24 cellular contexts compared by ENCODE assay signal in the genomic region with DNA sequence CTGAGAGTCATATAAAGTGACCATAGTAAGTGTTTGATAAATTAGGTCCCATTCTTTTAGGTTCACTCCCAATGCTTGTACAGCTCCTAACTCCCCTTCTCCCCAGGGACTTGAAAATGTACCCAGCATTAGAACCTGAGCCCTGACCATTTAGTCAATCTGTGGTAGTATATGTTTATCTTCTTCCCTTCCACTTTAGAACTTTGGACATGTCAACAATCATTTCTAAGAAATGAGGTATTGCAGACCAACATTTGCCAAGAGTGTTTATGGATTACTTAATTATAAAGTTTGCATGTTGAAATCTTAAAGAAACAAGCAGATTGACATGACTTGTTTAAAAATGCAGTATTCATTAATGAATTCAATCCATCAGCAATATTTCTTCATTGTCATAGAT. TPM values are rescaled to one million over a fixed set of nuclear protein-coding genes. Genes with fewer than 3 reads are reported as not detected.
DNase-seq lines count a peak whose midpoint lies in the region; ATAC-seq, FAIRE-seq and TF ChIP-seq lines count a peak whose summit lies in the region.
"Had no signal": no experiment of that assay in that cellular context is flagged by ENCODE, and none has a peak within 500 bp of the region (broad histone marks: within the 10 kb centered on the region; RNA-seq: fewer than 3 reads in every experiment).

No MANE protein-coding gene starts in this region.

- no peak overlapping the region for H3K9ac ChIP-seq in liver (ENCODE audit: low read depth in 1 of 2, low read length in 2 of 2)

- peaks cover 6% of the 10 kb centered on the region for H3K4me1 ChIP-seq in hepatocyte (ENCODE audit: insufficient read depth)
- H3K4me1 ChIP-seq in liver (ENCODE audit: control insufficient read depth in 4 of 4, insufficient read depth in 4 of 4, low read length in 3 of 4), result peaks cover 5 to 49% (median 24%) of the 10 kb centered on the region in 4 donors
- H3K4me1 ChIP-seq in small intestine (ENCODE audit: control insufficient read depth in 2 of 2, insufficient read depth in 1 of 2, low read depth in 1 of 2, low read length in 1 of 2), result no peaks in the 10 kb centered on the region
- H3K4me1 ChIP-seq: BE2C, Caco-2 had no signal

- H3K27me3 ChIP-seq in hepatocyte (no peaks in the 10 kb centered on the region), liver (ENCODE audit: control insufficient read depth in 4 of 4, insufficient read depth in 4 of 4, low read length in 3 of 4) (no peaks in the 10 kb centered on the region), small intestine (ENCODE audit: control insufficient read depth in 2 of 2, insufficient read depth in 2 of 2, low read length in 2 of 2) (no peaks in the 10 kb centered on the region)

- H4K20me1 ChIP-seq in hepatocyte (ENCODE audit: insufficient read depth, poor library complexity, severe bottlenecking), result no peaks in the 10 kb centered on the region

- H3K36me3 ChIP-seq in hepatocyte (replicated peaks; ENCODE audit: insufficient read depth, low read depth), result no peaks in the 10 kb centered on the region
- H3K36me3 ChIP-seq in liver (ENCODE audit: control insufficient read depth in 4 of 4, insufficient read depth in 3 of 4, low read depth in 1 of 4, low read length in 3 of 4), result peaks cover 3 to 42% (median 9%) of the 10 kb centered on the region in 4 donors
- H3K36me3 ChIP-seq in small intestine (ENCODE audit: control insufficient read depth in 2 of 2, insufficient read depth in 2 of 2, low read length in 2 of 2), result no peaks in the 10 kb centered on the region
- H3K36me3 ChIP-seq: BE2C had no signal

- H3K9me2 ChIP-seq in hepatocyte (replicated peaks; ENCODE audit: insufficient read depth), result no peaks in the 10 kb centered on the region

- H3K4me3 ChIP-seq in hepatocyte (no peak overlapping the region), liver (ENCODE audit: low read depth in 1 of 3, low read length in 3 of 3) (no peak overlapping the region), small intestine (ENCODE audit: low read depth in 1 of 2, low read length in 2 of 2) (no peak overlapping the region)

- no peaks in the 10 kb centered on the region for H3K79me2 ChIP-seq in hepatocyte

- H3K4me2 ChIP-seq in hepatocyte, result no peak overlapping the region

- TF ChIP-seq RAD21 in liver (IDR thresholded peaks at IDR 0.05), result peak; percentile 41 to 42

- TF ChIP-seq CTCF in hepatocyte (IDR thresholded peaks at IDR 0.05; ENCODE audit: poor library complexity) (no peak), liver (IDR thresholded peaks at IDR 0.05; ENCODE audit: low read depth, low read length, missing input control) (no peak)

- peak; percentile 22 for DNase-seq in amniotic epithelial cell (ENCODE audit: low read depth)
- DNase-seq in hepatocyte (ENCODE audit: low spot score), result no peak
- peak; percentile 43 for DNase-seq in small intestine
- no peak for DNase-seq in G401 (ENCODE audit: low spot score)
- no peak for DNase-seq in NCI-H1436 (lab: John Stamatoyannopoulos, UW)
- DNase-seq: ACHN; BE2C; C1 segment of cervical spinal cord; Caco-2; CD4-positive, alpha-beta T cell; GDM1; GOT3; H7; HFFc6 had no signal

- ATAC-seq in GM21447 (IDR thresholded peaks at IDR 0.05; ENCODE audit: unreplicated experiment), result no peak
- ATAC-seq: HCT116 had no signal

- no peak overlapping the region for H2AFZ ChIP-seq in hepatocyte

- no peak for FAIRE-seq in small intestine (lab: Jason Lieb, UNC)
- FAIRE-seq: A204.1, D721Med, GM12892, GM18507 had no signal

- no peaks in the 10 kb centered on the region for H3K9me3 ChIP-seq in hepatocyte (ENCODE audit: low read depth)
- H3K9me3 ChIP-seq in liver (ENCODE audit: control insufficient read depth in 4 of 4, low read length in 3 of 4), result no peaks in the 10 kb centered on the region
- H3K9me3 ChIP-seq in small intestine (ENCODE audit: control insufficient read depth, low read depth), result no peaks in the 10 kb centered on the region
- H3K9me3 ChIP-seq: BE2C, Caco-2 had no signal

- in situ Hi-C loops in G401 (cut with HindIII; ENCODE audit: low sequenced_read_pairs), result no loop called here

- H3K27ac ChIP-seq in hepatocyte (peak overlapping the region; percentile 1), liver (ENCODE audit: low read depth in 1 of 2, low read length in 2 of 2) (peak overlapping the region; percentile 80 to 83), small intestine (ENCODE audit: low read depth in 1 of 2, low read length in 1 of 2) (no peak overlapping the region)
- H3K27ac ChIP-seq: HL-60 had no signal

TF ChIP-seq in liver, 16 proteins besides CTCF, POLR2A, EP300 and RAD21:
- TF ChIP-seq, protein P1, sequence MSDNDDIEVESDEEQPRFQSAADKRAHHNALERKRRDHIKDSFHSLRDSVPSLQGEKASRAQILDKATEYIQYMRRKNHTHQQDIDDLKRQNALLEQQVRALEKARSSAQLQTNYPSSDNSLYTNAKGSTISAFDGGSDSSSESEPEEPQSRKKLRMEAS (IDR thresholded peaks at IDR 0.05), result peak; percentile 76
- TF ChIP-seq RXRA (IDR thresholded peaks at IDR 0.05) (peak; percentile 58 to 63), FOXA1 (IDR thresholded peaks at IDR 0.05) (peak; percentile 85), SP1 (IDR thresholded peaks at IDR 0.05) (peak; percentile 88), YY1 (IDR thresholded peaks at IDR 0.05) (peak; percentile 84), EGR1 (IDR thresholded peaks at IDR 0.05; ENCODE audit: low read depth in 2 of 2) (peak in 1 of 2 donors; percentile 32), HNF4G (IDR thresholded peaks at IDR 0.05) (peak; percentile 81), NR2F2 (IDR thresholded peaks at IDR 0.05) (no peak), TAF1 (conservative IDR thresholded peaks at IDR 0.05) (no peak), JUND (IDR thresholded peaks at IDR 0.05) (peak; percentile 84 to 86), HNF4A (conservative IDR thresholded peaks at IDR 0.05) (peak; percentile 93 to 95), FOXA2 (IDR thresholded peaks at IDR 0.05) (peak; percentile 87), GABPA (IDR thresholded peaks at IDR 0.05 in 1 of 2, conservative IDR thresholded peaks at IDR 0.05 in 1 of 2) (no peak)
- TF ChIP-seq, protein P2, sequence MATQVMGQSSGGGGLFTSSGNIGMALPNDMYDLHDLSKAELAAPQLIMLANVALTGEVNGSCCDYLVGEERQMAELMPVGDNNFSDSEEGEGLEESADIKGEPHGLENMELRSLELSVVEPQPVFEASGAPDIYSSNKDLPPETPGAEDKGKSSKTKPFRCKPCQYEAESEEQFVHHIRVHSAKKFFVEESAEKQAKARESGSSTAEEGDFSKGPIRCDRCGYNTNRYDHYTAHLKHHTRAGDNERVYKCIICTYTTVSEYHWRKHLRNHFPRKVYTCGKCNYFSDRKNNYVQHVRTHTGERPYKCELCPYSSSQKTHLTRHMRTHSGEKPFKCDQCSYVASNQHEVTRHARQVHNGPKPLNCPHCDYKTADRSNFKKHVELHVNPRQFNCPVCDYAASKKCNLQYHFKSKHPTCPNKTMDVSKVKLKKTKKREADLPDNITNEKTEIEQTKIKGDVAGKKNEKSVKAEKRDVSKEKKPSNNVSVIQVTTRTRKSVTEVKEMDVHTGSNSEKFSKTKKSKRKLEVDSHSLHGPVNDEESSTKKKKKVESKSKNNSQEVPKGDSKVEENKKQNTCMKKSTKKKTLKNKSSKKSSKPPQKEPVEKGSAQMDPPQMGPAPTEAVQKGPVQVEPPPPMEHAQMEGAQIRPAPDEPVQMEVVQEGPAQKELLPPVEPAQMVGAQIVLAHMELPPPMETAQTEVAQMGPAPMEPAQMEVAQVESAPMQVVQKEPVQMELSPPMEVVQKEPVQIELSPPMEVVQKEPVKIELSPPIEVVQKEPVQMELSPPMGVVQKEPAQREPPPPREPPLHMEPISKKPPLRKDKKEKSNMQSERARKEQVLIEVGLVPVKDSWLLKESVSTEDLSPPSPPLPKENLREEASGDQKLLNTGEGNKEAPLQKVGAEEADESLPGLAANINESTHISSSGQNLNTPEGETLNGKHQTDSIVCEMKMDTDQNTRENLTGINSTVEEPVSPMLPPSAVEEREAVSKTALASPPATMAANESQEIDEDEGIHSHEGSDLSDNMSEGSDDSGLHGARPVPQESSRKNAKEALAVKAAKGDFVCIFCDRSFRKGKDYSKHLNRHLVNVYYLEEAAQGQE (IDR thresholded peaks at IDR 0.05), result peak; percentile 56
- TF ChIP-seq, protein P3, sequence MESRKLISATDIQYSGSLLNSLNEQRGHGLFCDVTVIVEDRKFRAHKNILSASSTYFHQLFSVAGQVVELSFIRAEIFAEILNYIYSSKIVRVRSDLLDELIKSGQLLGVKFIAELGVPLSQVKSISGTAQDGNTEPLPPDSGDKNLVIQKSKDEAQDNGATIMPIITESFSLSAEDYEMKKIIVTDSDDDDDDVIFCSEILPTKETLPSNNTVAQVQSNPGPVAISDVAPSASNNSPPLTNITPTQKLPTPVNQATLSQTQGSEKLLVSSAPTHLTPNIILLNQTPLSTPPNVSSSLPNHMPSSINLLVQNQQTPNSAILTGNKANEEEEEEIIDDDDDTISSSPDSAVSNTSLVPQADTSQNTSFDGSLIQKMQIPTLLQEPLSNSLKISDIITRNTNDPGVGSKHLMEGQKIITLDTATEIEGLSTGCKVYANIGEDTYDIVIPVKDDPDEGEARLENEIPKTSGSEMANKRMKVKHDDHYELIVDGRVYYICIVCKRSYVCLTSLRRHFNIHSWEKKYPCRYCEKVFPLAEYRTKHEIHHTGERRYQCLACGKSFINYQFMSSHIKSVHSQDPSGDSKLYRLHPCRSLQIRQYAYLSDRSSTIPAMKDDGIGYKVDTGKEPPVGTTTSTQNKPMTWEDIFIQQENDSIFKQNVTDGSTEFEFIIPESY (IDR thresholded peaks at IDR 0.05), result peak; percentile 75
- TF ChIP-seq, protein P4, sequence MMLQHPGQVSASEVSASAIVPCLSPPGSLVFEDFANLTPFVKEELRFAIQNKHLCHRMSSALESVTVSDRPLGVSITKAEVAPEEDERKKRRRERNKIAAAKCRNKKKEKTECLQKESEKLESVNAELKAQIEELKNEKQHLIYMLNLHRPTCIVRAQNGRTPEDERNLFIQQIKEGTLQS (IDR thresholded peaks at IDR 0.05), result peak; percentile 70

RNA-seq across cellular contexts. Expression of a gene that starts 26.0 kb away (rescaled TPM):
- total RNA-seq in hepatocyte, result 70.0 and 78.4 TPM in 2 replicates
- polyA plus RNA-seq in hepatocyte, result 34.8 and 52.7 TPM in 2 replicates
- total RNA-seq in liver, result 100 to 1,000 TPM in 1 of 2 donors, 10 to 100 TPM in 1; 40.1 to 274 TPM
- polyA plus RNA-seq in liver, result 100 to 1,000 TPM in 1 of 2 donors, 10 to 100 TPM in 1; 96.3 to 232 TPM
- polyA plus RNA-seq in small intestine, result under 1 TPM in 1 of 3 donors, not detected in 2; 0.01 TPM
- not detected in 2 replicates for total RNA-seq in G401 (2014; rRNA removed; shearing (Covaris generic))
- total RNA-seq: CD4-positive, alpha-beta T cell; H7; HFFc6; HT1080 had no signal
- polyA plus RNA-seq: IgD-negative memory B cell had no signal

Comparison
In these comparisons a context has a peak if more than half of its experiments do, and no peak if none do; other contexts are left out.
1. DNase-seq: peak in amniotic epithelial cell (single experiment) and small intestine (single experiment); none in hepatocyte (single experiment), G401 (single experiment) and NCI-H1436 (single experiment).
2. H3K27ac ChIP-seq: peak in hepatocyte (single experiment) and liver (2 of 2); none in small intestine (0 of 2).
3. RNA of a gene that starts 26.0 kb away (total RNA-seq): 40.1 to 274 TPM in liver and 70.0 to 78.4 TPM in hepatocyte; not detected in G401; every median in the first group is over 10 times any median in the second.